In genomic region chr12:122752464-122753212, GRCh38 we compare ENCODE assay signal across 8 cellular contexts. TPM values are rescaled to one million over a fixed set of nuclear protein-coding genes. Genes with fewer than 3 reads are reported as not detected.
A peak's percentile ranks its signal among the peaks of the same experiment; 100 is the strongest.
DNase-seq lines count a peak whose midpoint lies in the region; ATAC-seq and TF ChIP-seq lines count a peak whose summit lies in the region.

TSS of gene DENR (plus strand) at chr12:122752824. CDS start at chr12:122753702, 878 bp downstream.

- peak within 1 kb of the TSS; percentile 79 for H3K56ac ChIP-seq in IMR-90 (ENCODE audit: extremely low read depth, insufficient read depth, low read length)

- H2AFZ ChIP-seq in IMR-90 (replicated peaks; ENCODE audit: low read length, poor library complexity) (peak within 1 kb of the TSS; percentile 95), OCI-LY7 (ENCODE audit: low read length) (peak within 1 kb of the TSS; percentile 77; the same call in 1 of the 2 replicates)

- DNase-seq in DMS153 (lab: John Stamatoyannopoulos, UW), result peak; percentile 98
- peak; percentile 98 for DNase-seq in IMR-90
- DNase-seq in OCI-LY7 (ENCODE audit: low spot score), result peak; percentile 100
- DNase-seq in activated T-cell treated with anti-CD3 and anti-CD28 coated beads for 24 hours (ENCODE audit: low read depth), result peak; percentile 99
- DNase-seq in epidermal melanocyte (ENCODE audit: insufficient read length, low spot score), result peak; percentile 83
- DNase-seq in middle frontal gyrus (ENCODE audit: extremely low spot score, low spot score), result peak; percentile 97
- peak; percentile 99 for DNase-seq in stimulated activated CD8-positive, alpha-beta memory T cell treated with anti-CD3 and anti-CD28 coated beads, Interleukin-2, amount 100 ng/mL, for 48 hours (ENCODE audit: low read depth in 2 of 2)

- peaks cover 6% of the 10 kb centered on the region for H3K4me1 ChIP-seq in IMR-90 (ENCODE audit: control insufficient read depth, insufficient read depth, low read length)
- H3K4me1 ChIP-seq in OCI-LY7 (ENCODE audit: insufficient read depth, low read length, poor library complexity, severe bottlenecking), result peaks cover 44% of the 10 kb centered on the region

- TF ChIP-seq RAD21 in IMR-90 (IDR thresholded peaks at IDR 0.05; ENCODE audit: low read length), result peak; percentile 96

- peak within 1 kb of the TSS; percentile 88 for H3K14ac ChIP-seq in IMR-90 (replicated peaks; ENCODE audit: low read depth, low read length)

- TF ChIP-seq CTCF in IMR-90 (conservative IDR thresholded peaks at IDR 0.05; ENCODE audit: low read depth, low read length), result peak; percentile 98
- peak; percentile 85 for TF ChIP-seq CTCF in OCI-LY7 (conservative IDR thresholded peaks at IDR 0.05; ENCODE audit: low read length)

- H2AK5ac ChIP-seq in IMR-90 (ENCODE audit: low read depth, low read length), result peak within 1 kb of the TSS; percentile 97

- H4K8ac ChIP-seq in IMR-90 (ENCODE audit: low read depth in 2 of 2, low read length in 2 of 2), result peak within 1 kb of the TSS; percentile 57 to 93

- CTCF ChIA-PET in IMR-90 (lab: Yijun Ruan, JAX) (interaction anchor here (0.5 to 1.5 kb wide), 8 partner anchors 15 to 321 kb away, joined by 3 to 12 read pairs (median 3); partner anchors contain the start of gene ZCCHC8), OCI-LY7 (lab: Charles Lee; ENCODE audit: unreplicated experiment) (interaction anchor here (1.3 kb wide), 1 partner anchor 115 kb away, joined by 4 read pairs; no protein-coding TSS in a partner anchor)

- peaks cover 45% of the 10 kb centered on the region for H3K79me2 ChIP-seq in OCI-LY7 (ENCODE audit: insufficient read depth, low read depth, low read length)

- H3K9me3 ChIP-seq in IMR-90 (ENCODE audit: control insufficient read depth, insufficient read depth, low read length) (no peaks in the 10 kb centered on the region), OCI-LY7 (ENCODE audit: low read length) (no peaks in the 10 kb centered on the region; the same call in 1 of the 2 replicates)

- no peaks in the 10 kb centered on the region for H3K27me3 ChIP-seq in IMR-90 (ENCODE audit: control insufficient read depth, insufficient read depth, low read length)

- in situ Hi-C loops in IMR-90 (cut with MboI; ENCODE audit: low sequenced_read_pairs), result loop anchor here (5.0 kb wide), 1 partner anchor 115 kb away; no protein-coding TSS in a partner anchor

- H3K4me2 ChIP-seq in IMR-90 (ENCODE audit: low read depth, low read length) (peak within 1 kb of the TSS; percentile 95), OCI-LY7 (ENCODE audit: low read length) (peak within 1 kb of the TSS; percentile 96)

- BruUV-seq in IMR-90 (replicated peaks; lab: Mats Ljungman, UMichigan) (no TSS peak), OCI-LY7 (replicated peaks; lab: Mats Ljungman, UMichigan) (no TSS peak)

- peak within 1 kb of the TSS; percentile 91 for H3K4ac ChIP-seq in IMR-90 (ENCODE audit: low read depth, low read length)

- peak within 1 kb of the TSS; percentile 83 for H3K27ac ChIP-seq in IMR-90 (ENCODE audit: insufficient read depth, low read length)
- peak within 1 kb of the TSS; percentile 70 for H3K27ac ChIP-seq in OCI-LY7 (ENCODE audit: low read depth, low read length, poor library complexity, severe bottlenecking)

- H4K20me1 ChIP-seq in IMR-90 (ENCODE audit: insufficient read depth, low read length), result peaks cover 4% of the 10 kb centered on the region
- peaks cover 10% of the 10 kb centered on the region; the same call in 1 of the 2 replicates for H4K20me1 ChIP-seq in OCI-LY7 (ENCODE audit: insufficient read depth, low read length)

- peak; percentile 93 for TF ChIP-seq POLR2A in IMR-90 (IDR thresholded peaks at IDR 0.05; ENCODE audit: low read depth, low read length)

- peaks cover 22 to 33% of the 10 kb centered on the region in 2 experiments for H3K79me1 ChIP-seq in IMR-90 (ENCODE audit: low read depth in 1 of 2, low read length in 2 of 2)

- dilution Hi-C loops in IMR-90 (cut with HindIII; ENCODE audit: low sequenced_read_pairs, unreplicated experiment), result no loop called here

- WGBS in IMR-90 (ENCODE audit: extremely low coverage in 2 of 2, insufficient read length in 1 of 2), 2 experiments, result 1% methylated on average over 33 of the region's 70 CpGs; no CpG with 5 or more reads in 1 of the 2 experiments

- H4K91ac ChIP-seq in IMR-90 (ENCODE audit: insufficient read depth, low read depth, low read length), result peak within 1 kb of the TSS; percentile 64

- peaks cover 9% of the 10 kb centered on the region for H3K36me3 ChIP-seq in IMR-90 (ENCODE audit: control insufficient read depth, insufficient read depth, low read length)
- peaks cover 41% of the 10 kb centered on the region for H3K36me3 ChIP-seq in OCI-LY7 (ENCODE audit: insufficient read depth, low read length)

- H3K23ac ChIP-seq in IMR-90 (ENCODE audit: low read depth, low read length), result peak within 1 kb of the TSS; percentile 95

- peak within 1 kb of the TSS; percentile 99 for H3K9ac ChIP-seq in IMR-90 (ENCODE audit: low read depth, low read length)

- H3K18ac ChIP-seq in IMR-90 (ENCODE audit: low read depth, low read length), result peak within 1 kb of the TSS; percentile 9; the same call in 1 of the 2 replicates

- no peaks in the 10 kb centered on the region for H3K9me2 ChIP-seq in OCI-LY7 (ENCODE audit: insufficient read depth, low read length)

- H3K4me3 ChIP-seq in IMR-90 (ENCODE audit: insufficient read depth, low read depth, low read length) (peak within 1 kb of the TSS; percentile 62), OCI-LY7 (ENCODE audit: low read depth, low read length, poor library complexity, severe bottlenecking) (peak within 1 kb of the TSS; percentile 92)

- ATAC-seq in GM21528 (IDR thresholded peaks at IDR 0.05; ENCODE audit: low FRiP score, unreplicated experiment) (peak; percentile 91), IMR-90 (ENCODE audit: low read depth) (peak; percentile 98)

- POLR2A ChIA-PET in IMR-90 (lab: Charles Lee; ENCODE audit: unreplicated experiment), result interaction anchor here (0.6 kb wide), 1 partner anchor 11 kb away, joined by 3 read pairs; no protein-coding TSS in a partner anchor
- POLR2A ChIA-PET in OCI-LY7 (lab: Charles Lee), result interaction anchor here (0.6 to 1.6 kb wide), 3 partner anchors 21 to 76 kb away, joined by 3 to 9 read pairs (median 5); no protein-coding TSS in a partner anchor

- no peak within 1 kb of the TSS; the same call in 2 of the 3 replicates for H2BK15ac ChIP-seq in IMR-90 (ENCODE audit: low read depth, low read length)

- intact Hi-C loops in IMR-90 (cut with micrococcal nuclease) (loop anchor here (1.0 to 10.0 kb wide), 3 partner anchors 114 to 358 kb away; partner anchors contain the start of genes KNTC1 and RSRC2), OCI-LY7 (cut with micrococcal nuclease; ENCODE audit: unreplicated experiment) (loop anchor here (2.0 kb wide), 4 partner anchors 114 to 416 kb away; partner anchors contain the start of genes KNTC1 and RSRC2)

- H2BK120ac ChIP-seq in IMR-90 (ENCODE audit: low read depth, low read length), result peak within 1 kb of the TSS; percentile 62; the same call in 1 of the 2 replicates

- peaks cover 6% of the 10 kb centered on the region; the same call in 1 of the 2 replicates for H3K9me1 ChIP-seq in IMR-90 (ENCODE audit: insufficient read depth, low read length)

- peak within 1 kb of the TSS; percentile 75 for H2BK5ac ChIP-seq in IMR-90 (ENCODE audit: low read depth, low read length, poor library complexity, severe bottlenecking)

- H4K5ac ChIP-seq in IMR-90 (ENCODE audit: low read depth, low read length), result peak within 1 kb of the TSS; percentile 26

- H2AK9ac ChIP-seq in IMR-90 (replicated peaks; ENCODE audit: low read depth, low read length, poor library complexity), result peak within 1 kb of the TSS; percentile 96

- H2BK20ac ChIP-seq in IMR-90 (ENCODE audit: low read depth, low read length), result peak within 1 kb of the TSS; percentile 35; the same call in 1 of the 2 replicates

TF ChIP-seq in IMR-90, 13 proteins besides CTCF, POLR2A, EP300 and RAD21 (continues in another document):
- TF ChIP-seq MAZ (IDR thresholded peaks at IDR 0.05; ENCODE audit: borderline replicate concordance, low read depth, low read length) (peak; percentile 52; the same call in 1 of the 2 replicates), MXI1 (IDR thresholded peaks at IDR 0.05; ENCODE audit: borderline replicate concordance, low read depth, low read length) (peak; percentile 87; the same call in 1 of the 2 replicates), RCOR1 (IDR thresholded peaks at IDR 0.05; ENCODE audit: insufficient replicate concordance, low read length) (no peak), FOS (IDR thresholded peaks at IDR 0.05; ENCODE audit: low read depth, low read length) (peak; percentile 83), CHD1 (IDR thresholded peaks at IDR 0.05; ENCODE audit: low read depth, low read length) (no peak), BHLHE40 (IDR thresholded peaks at IDR 0.05; ENCODE audit: low read depth, low read length) (peak; percentile 100), RFX5 (IDR thresholded peaks at IDR 0.05; ENCODE audit: low read depth, low read length) (no peak), CEBPB (IDR thresholded peaks at IDR 0.05; ENCODE audit: low read depth, low read length) (0 out of 2 replicates have a peak, but pooled peaks have one; percentile 23), USF2 (IDR thresholded peaks at IDR 0.05; ENCODE audit: low read depth, low read length) (peak; percentile 71), NFE2L2 (IDR thresholded peaks at IDR 0.05; ENCODE audit: low read depth, low read length) (peak; percentile 53; the same call in 1 of the 2 replicates), MAFK (IDR thresholded peaks at IDR 0.05; ENCODE audit: low read depth, low read length) (no peak), SMC3 (IDR thresholded peaks at IDR 0.05; ENCODE audit: low read depth, low read length) (peak; percentile 99)

RNA-seq across cellular contexts. Expression of gene DENR, which starts in this region (rescaled TPM):
- total RNA-seq in IMR-90 (2012; rRNA removed) (8.2 and 32.2 TPM in 2 replicates), OCI-LY7 (2022) (77.4 and 81.8 TPM in 2 replicates)
- 18.4 and 24.5 TPM in 2 replicates for polyA plus RNA-seq in IMR-90 (2012; rRNA removed)
- polyA plus RNA-seq in IMR-90 (2012; cell fraction: cytosol; rRNA removed), result 6.0 and 8.7 TPM in 2 replicates
- 3.4 and 14.4 TPM in 2 replicates for polyA plus RNA-seq in IMR-90 (2012; cell fraction: nucleus; rRNA removed; ENCODE audit: low replicate concordance)
- total RNA-seq in OCI-LY7 (2014; rRNA removed; shearing (Covaris generic)), result 42.4 and 51.4 TPM in 2 replicates

Comparison
In these comparisons a context has a peak if more than half of its experiments do, and no peak if none do; other contexts are left out.
1. Peak in every context shown above with its lines: DNase-seq, ATAC-seq, H3K4me3 ChIP-seq and H3K27ac ChIP-seq.